ENCODE assay signal across 33 cellular contexts in genomic region chr3:131224886-131225550, GRCh38.
A peak's percentile ranks its signal among the peaks of the same experiment; 100 is the strongest.
DNase-seq lines count a peak whose midpoint lies in the region; ATAC-seq, FAIRE-seq and TF ChIP-seq lines count a peak whose summit lies in the region.
"Had no signal": no experiment of that assay in that cellular context is flagged by ENCODE, and none has a peak within 500 bp of the region (broad histone marks: within the 10 kb centered on the region; RNA-seq: fewer than 3 reads in every experiment).

No MANE protein-coding gene starts in this region.

- WGBS in IMR-90 (ENCODE audit: extremely low coverage in 2 of 2, insufficient read length in 1 of 2), 2 experiments: no CpG with 5 or more reads among the region's 5 CpGs
- 87 to 88% methylated on average over 5 of the region's 5 CpGs for WGBS in tibial nerve, 2 donors

- H3K4me3 ChIP-seq in IMR-90 (ENCODE audit: insufficient read depth, low read depth, low read length) (no peak overlapping the region), astrocyte (ENCODE audit: insufficient read depth, low read depth, low read length) (no peak overlapping the region), tibial nerve (no peak overlapping the region)
- H3K4me3 ChIP-seq: BLaER1, dorsolateral prefrontal cortex, HAP-1, vagina had no signal

- H3K27ac ChIP-seq in IMR-90 (ENCODE audit: insufficient read depth, low read length) (no peak overlapping the region), astrocyte (ENCODE audit: low read depth, low read length) (peak overlapping the region; percentile 18), tibial nerve (no peak overlapping the region)
- H3K27ac ChIP-seq: BLaER1, dorsolateral prefrontal cortex, HL-60, vagina had no signal

- no peaks in the 10 kb centered on the region for H3K27me3 Mint-ChIP-seq in astrocyte (ENCODE audit: low read depth, unreplicated experiment)
- H3K27me3 Mint-ChIP-seq: activated CD4-positive, alpha-beta T cell treated with anti-CD3 and anti-CD28 coated beads, Interleukin-2, amount 10 ng/mL, durations not matched to agents 24 days and 14 days; activated CD8-positive, alpha-beta memory T cell treated with anti-CD3 and anti-CD28 coated beads, Interleukin-2, amount 10 ng/mL, durations not matched to agents 7 days and 5 days had no signal

- H3K9me1 ChIP-seq in IMR-90 (ENCODE audit: insufficient read depth, low read length): no peaks in the 10 kb centered on the region

- H3K4me1 ChIP-seq in IMR-90 (ENCODE audit: control insufficient read depth, insufficient read depth, low read length) (no peaks in the 10 kb centered on the region), astrocyte (ENCODE audit: insufficient read depth, low read length) (peaks cover 16% of the 10 kb centered on the region), tibial nerve (no peaks in the 10 kb centered on the region)
- H3K4me1 ChIP-seq: HAP-1, vagina had no signal

- H3K4me1 Mint-ChIP-seq in astrocyte (ENCODE audit: low read depth, unreplicated experiment): peaks cover 16% of the 10 kb centered on the region
- H3K4me1 Mint-ChIP-seq: activated CD4-positive, alpha-beta T cell treated with anti-CD3 and anti-CD28 coated beads, Interleukin-2, amount 10 ng/mL, durations not matched to agents 24 days and 14 days; naive B cell; stimulated activated naive B cell treated with anti-CD40 and anti-IgM and Interleukin-4, amounts not matched to agents 10 μg/mL and 1 μg/mL and 100 μg/mL, for 72 hours had no signal

- no peak overlapping the region for H2BK120ac ChIP-seq in IMR-90 (ENCODE audit: low read depth, low read length)

- no peak overlapping the region for H3K4me3 Mint-ChIP-seq in astrocyte (ENCODE audit: unreplicated experiment)
- H3K4me3 Mint-ChIP-seq: activated CD4-positive, alpha-beta T cell treated with anti-CD3 and anti-CD28 coated beads, Interleukin-2, amount 10 ng/mL, durations not matched to agents 24 days and 14 days; activated CD8-positive, alpha-beta memory T cell treated with anti-CD3 and anti-CD28 coated beads, Interleukin-2, amount 10 ng/mL, durations not matched to agents 7 days and 5 days; activated naive CD4-positive, alpha-beta T cell treated with anti-CD3 and anti-CD28 coated beads for 36 hours; activated T-cell treated with anti-CD3 and anti-CD28 coated beads, Interleukin-2, amount 50 U/mL, for 72 hours; naive B cell; stimulated activated naive B cell treated with anti-CD40 and anti-IgM and Interleukin-4, amounts not matched to agents 10 μg/mL and 1 μg/mL and 100 μg/mL, for 72 hours had no signal

- no peak overlapping the region for H2BK5ac ChIP-seq in IMR-90 (ENCODE audit: low read depth, low read length, poor library complexity, severe bottlenecking)

- no peak for TF ChIP-seq CTCF in IMR-90 (conservative IDR thresholded peaks at IDR 0.05; ENCODE audit: low read depth, low read length)
- no peak for TF ChIP-seq CTCF in astrocyte (IDR thresholded peaks at IDR 0.05; ENCODE audit: insufficient read depth, low read depth, low read length)
- TF ChIP-seq CTCF in tibial nerve (IDR thresholded peaks at IDR 0.05): no peak

- no TSS peak for BruUV-seq in IMR-90 (replicated peaks; lab: Mats Ljungman, UMichigan)

- peak; percentile 82 for ATAC-seq in IMR-90 (ENCODE audit: low read depth)
- no peak for ATAC-seq in stimulated activated naive CD8-positive, alpha-beta T cell treated with anti-CD3 and anti-CD28 coated beads, Interleukin-15, Interleukin-2, amounts not matched to agents 100 U/mL and 50 U/mL, for 24 hours
- ATAC-seq: activated CD8-positive, alpha-beta memory T cell treated with anti-CD3 and anti-CD28 coated beads, Interleukin-2, amount 10 ng/mL, durations not matched to agents 7 days and 5 days; activated T-cell treated with anti-CD3 and anti-CD28 coated beads, Interleukin-2, amount 50 U/mL, for 72 hours; HepG2; stimulated activated naive B cell treated with anti-CD40 and anti-IgM and Interleukin-4, amounts not matched to agents 10 μg/mL and 1 μg/mL and 100 μg/mL, for 72 hours had no signal

- H3K27ac Mint-ChIP-seq in astrocyte (ENCODE audit: unreplicated experiment): peak overlapping the region; percentile 26
- H3K27ac Mint-ChIP-seq: activated CD4-positive, alpha-beta T cell treated with anti-CD3 and anti-CD28 coated beads, Interleukin-2, amount 10 ng/mL, durations not matched to agents 24 days and 14 days; activated CD8-positive, alpha-beta memory T cell treated with anti-CD3 and anti-CD28 coated beads, Interleukin-2, amount 10 ng/mL, durations not matched to agents 7 days and 5 days; activated naive CD4-positive, alpha-beta T cell treated with anti-CD3 and anti-CD28 coated beads for 36 hours; activated T-cell treated with anti-CD3 and anti-CD28 coated beads, Interleukin-2, amount 50 U/mL, for 72 hours; stimulated activated naive B cell treated with anti-CD40 and anti-IgM and Interleukin-4, amounts not matched to agents 10 μg/mL and 1 μg/mL and 100 μg/mL, for 72 hours had no signal

- TF ChIP-seq POLR2A in IMR-90 (IDR thresholded peaks at IDR 0.05; ENCODE audit: low read depth, low read length) (no peak), tibial nerve (IDR thresholded peaks at IDR 0.05) (no peak)

- no peak overlapping the region for H2AK5ac ChIP-seq in IMR-90 (ENCODE audit: low read depth, low read length)

- POLR2A ChIA-PET in IMR-90 (lab: Charles Lee; ENCODE audit: unreplicated experiment): no interaction called here

- no peak overlapping the region for H4K5ac ChIP-seq in IMR-90 (ENCODE audit: low read depth, low read length)

- no peaks in the 10 kb centered on the region for H3K36me3 Mint-ChIP-seq in astrocyte (ENCODE audit: low read depth, unreplicated experiment)
- H3K36me3 Mint-ChIP-seq: activated CD8-positive, alpha-beta memory T cell treated with anti-CD3 and anti-CD28 coated beads, Interleukin-2, amount 10 ng/mL, durations not matched to agents 7 days and 5 days; naive B cell; stimulated activated naive B cell treated with anti-CD40 and anti-IgM and Interleukin-4, amounts not matched to agents 10 μg/mL and 1 μg/mL and 100 μg/mL, for 72 hours had no signal

- DNase-seq in Daoy (ENCODE audit: low read depth): peak; percentile 21
- DNase-seq in IMR-90: peak; percentile 42
- peak; percentile 52 for DNase-seq in astrocyte (ENCODE audit: low read depth)
- DNase-seq in iris pigment epithelial cell (ENCODE audit: low read depth): peak; percentile 42
- no peak for DNase-seq in stimulated activated naive CD8-positive, alpha-beta T cell treated with anti-CD3 and anti-CD28 coated beads, Interleukin-15, Interleukin-2, amounts not matched to agents 100 U/mL and 50 U/mL, for 24 hours
- DNase-seq in ecto neural progenitor cell (ENCODE audit: low spot score): no peak
- no peak for DNase-seq in tibial nerve (ENCODE audit: low spot score in 2 of 2)
- no peak for DNase-seq in T-helper 2 cell
- DNase-seq: ACHN; activated CD4-positive, alpha-beta T cell treated with anti-CD3 and anti-CD28 coated beads, Interleukin-2, amount 10 ng/mL, durations not matched to agents 24 days and 14 days; activated CD8-positive, alpha-beta memory T cell treated with anti-CD3 and anti-CD28 coated beads, Interleukin-2, amount 10 ng/mL, durations not matched to agents 7 days and 5 days; activated naive CD4-positive, alpha-beta T cell treated with anti-CD3 and anti-CD28 coated beads for 36 hours; activated T-cell treated with anti-CD3 and anti-CD28 coated beads, Interleukin-2, amount 50 U/mL, for 72 hours; amygdala; caudate nucleus; DMS79 treated with DMSO at 0.1 percent for 48 hours; dorsolateral prefrontal cortex; naive B cell; NCI-H1105 treated with DMSO at 0.1 percent for 48 hours; NCI-H2107; NCI-H510A treated with DMSO at 0.1 percent for 48 hours; RPMI8226; SK-N-SH; stimulated activated CD4-positive, alpha-beta T cell treated with anti-CD3 and anti-CD28 coated beads, Interleukin-12 subunit alpha, Interleukin-12 subunit beta, amount 100 ng/mL, for 4 hours; stimulated activated CD4-positive, alpha-beta T cell treated with anti-CD3 and anti-CD28 coated beads, Interleukin-4, amount 100 ng/mL, for 24 hours; stimulated activated naive B cell treated with anti-CD40 and anti-IgM and Interleukin-4, amounts not matched to agents 10 μg/mL and 1 μg/mL and 100 μg/mL, for 72 hours had no signal

- H2BK15ac ChIP-seq in IMR-90 (ENCODE audit: low read depth, low read length): no peak overlapping the region

- H4K8ac ChIP-seq in IMR-90 (ENCODE audit: low read depth in 2 of 2, low read length in 2 of 2): no peak overlapping the region

- H3K9ac ChIP-seq in IMR-90 (ENCODE audit: low read depth, low read length) (no peak overlapping the region), astrocyte (ENCODE audit: low read length) (no peak overlapping the region)
- H3K9ac ChIP-seq: BLaER1, SK-N-SH had no signal

- TF ChIP-seq RAD21 in IMR-90 (IDR thresholded peaks at IDR 0.05; ENCODE audit: low read length): no peak

- peak; percentile 20 for FAIRE-seq in astrocyte (lab: Jason Lieb, UNC)
- FAIRE-seq: endothelial cell of umbilical vein, GM12891, HepG2 had no signal

- H2BK20ac ChIP-seq in IMR-90 (ENCODE audit: low read depth, low read length): no peak overlapping the region

- no peaks in the 10 kb centered on the region for H3K9me3 Mint-ChIP-seq in astrocyte (ENCODE audit: unreplicated experiment)
- H3K9me3 Mint-ChIP-seq: activated CD4-positive, alpha-beta T cell treated with anti-CD3 and anti-CD28 coated beads, Interleukin-2, amount 10 ng/mL, durations not matched to agents 24 days and 14 days; activated naive CD4-positive, alpha-beta T cell treated with anti-CD3 and anti-CD28 coated beads for 36 hours; activated T-cell treated with anti-CD3 and anti-CD28 coated beads, Interleukin-2, amount 50 U/mL, for 72 hours; naive B cell; stimulated activated naive B cell treated with anti-CD40 and anti-IgM and Interleukin-4, amounts not matched to agents 10 μg/mL and 1 μg/mL and 100 μg/mL, for 72 hours had no signal

- intact Hi-C loops in IMR-90 (cut with micrococcal nuclease): loop anchor here (10.0 kb wide), 1 partner anchor 190 kb away; no protein-coding TSS in a partner anchor

- no peak overlapping the region for H3K14ac ChIP-seq in IMR-90 (replicated peaks; ENCODE audit: low read depth, low read length)

- H3K79me2 ChIP-seq in astrocyte (ENCODE audit: insufficient read depth, low read length): no peaks in the 10 kb centered on the region

- no peaks in the 10 kb centered on the region for H3K27me3 ChIP-seq in IMR-90 (ENCODE audit: control insufficient read depth, insufficient read depth, low read length)
- no peaks in the 10 kb centered on the region for H3K27me3 ChIP-seq in astrocyte (ENCODE audit: insufficient read depth, low read length)
- no peaks in the 10 kb centered on the region for H3K27me3 ChIP-seq in tibial nerve
- H3K27me3 ChIP-seq: BLaER1, dorsolateral prefrontal cortex, vagina had no signal

- no peaks in the 10 kb centered on the region for H3K79me1 ChIP-seq in IMR-90 (ENCODE audit: low read depth in 1 of 2, low read length in 2 of 2)

- H3K56ac ChIP-seq in IMR-90 (ENCODE audit: extremely low read depth, insufficient read depth, low read length): no peak overlapping the region

- H3K9me3 ChIP-seq in IMR-90 (ENCODE audit: control insufficient read depth, insufficient read depth, low read length) (no peaks in the 10 kb centered on the region), astrocyte (ENCODE audit: insufficient read depth, low read depth, low read length) (no peaks in the 10 kb centered on the region), tibial nerve (no peaks in the 10 kb centered on the region)
- H3K9me3 ChIP-seq: BLaER1, HAP-1, SK-N-SH, vagina had no signal

- CTCF ChIA-PET in IMR-90 (lab: Yijun Ruan, JAX): no interaction called here

- H2AK9ac ChIP-seq in IMR-90 (replicated peaks; ENCODE audit: low read depth, low read length, poor library complexity): no peak overlapping the region

- in situ Hi-C loops in IMR-90 (cut with MboI; ENCODE audit: low sequenced_read_pairs): no loop called here

- no peak overlapping the region for H3K4ac ChIP-seq in IMR-90 (ENCODE audit: low read depth, low read length)

- H3K23ac ChIP-seq in IMR-90 (ENCODE audit: low read depth, low read length): no peak overlapping the region

- no peak overlapping the region for H4K91ac ChIP-seq in IMR-90 (ENCODE audit: insufficient read depth, low read depth, low read length)

- TF ChIP-seq EP300 in tibial nerve (IDR thresholded peaks at IDR 0.05): no peak

- H4K20me1 ChIP-seq in IMR-90 (ENCODE audit: insufficient read depth, low read length) (no peaks in the 10 kb centered on the region), astrocyte (ENCODE audit: insufficient read depth, low read length) (no peaks in the 10 kb centered on the region)
- H4K20me1 ChIP-seq: BLaER1 had no signal

- dilution Hi-C loops in IMR-90 (cut with HindIII; ENCODE audit: low sequenced_read_pairs, unreplicated experiment): no loop called here

- H3K36me3 ChIP-seq in IMR-90 (ENCODE audit: control insufficient read depth, insufficient read depth, low read length) (no peaks in the 10 kb centered on the region), astrocyte (ENCODE audit: insufficient read depth, low read length) (no peaks in the 10 kb centered on the region), tibial nerve (no peaks in the 10 kb centered on the region)
- H3K36me3 ChIP-seq: BLaER1, HAP-1, vagina had no signal

- no peak overlapping the region for H3K18ac ChIP-seq in IMR-90 (ENCODE audit: low read depth, low read length)

- H2AFZ ChIP-seq in IMR-90 (replicated peaks; ENCODE audit: low read length, poor library complexity) (no peak overlapping the region), astrocyte (ENCODE audit: low read depth, low read length) (no peak overlapping the region)

- H3K4me2 ChIP-seq in IMR-90 (ENCODE audit: low read depth, low read length) (no peak overlapping the region), astrocyte (ENCODE audit: low read length) (no peak overlapping the region)
- H3K4me2 ChIP-seq: BLaER1, SK-N-SH had no signal

Comparison
In these comparisons a context has a peak if more than half of its experiments do, and no peak if none do; other contexts are left out.
1. DNase-seq: peak in Daoy (single experiment), IMR-90 (single experiment), astrocyte (single experiment) and iris pigment epithelial cell (single experiment); none in stimulated activated naive CD8-positive, alpha-beta T cell treated with anti-CD3 and anti-CD28 coated beads, Interleukin-15, Interleukin-2, amounts not matched to agents 100 U/mL and 50 U/mL, for 24 hours (single experiment), ecto neural progenitor cell (single experiment), tibial nerve (0 of 2) and T-helper 2 cell (0 of 5).